ENCODE assay signal across 14 cellular contexts in the genomic region with DNA sequence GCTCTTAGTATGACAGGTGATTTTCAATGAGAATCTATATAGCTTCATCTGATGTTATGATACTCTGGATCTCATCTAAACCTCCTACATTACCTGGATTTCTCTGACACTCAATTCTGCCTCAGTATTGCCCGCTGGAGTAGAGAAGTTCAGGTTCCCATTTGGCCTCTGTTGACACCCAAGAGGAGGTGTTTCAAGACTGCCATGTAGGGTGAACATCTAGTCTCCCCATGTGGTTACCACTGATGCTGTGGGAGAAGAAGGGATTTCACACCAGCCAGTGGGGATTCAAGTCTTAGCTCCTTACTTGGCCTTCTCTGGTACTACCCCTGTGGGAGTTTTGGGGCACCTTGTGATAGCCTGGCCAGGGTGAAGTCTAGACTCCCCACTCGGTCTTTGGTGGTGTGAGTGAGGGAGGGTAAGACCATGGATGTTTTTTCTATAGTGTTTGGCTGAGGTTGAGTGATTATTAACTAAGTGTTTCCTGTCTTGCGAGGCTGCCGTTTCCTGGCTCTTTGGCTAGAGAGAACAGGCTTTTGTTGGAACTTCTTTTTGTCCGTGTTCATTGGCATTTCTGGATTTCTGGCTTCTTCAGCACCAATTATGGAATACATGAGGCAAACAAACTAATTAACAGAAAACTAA.
A peak's percentile ranks its signal among the peaks of the same experiment; 100 is the strongest.
DNase-seq lines count a peak whose midpoint lies in the region; ATAC-seq, FAIRE-seq and TF ChIP-seq lines count a peak whose summit lies in the region.
"Had no signal": no experiment of that assay in that cellular context is flagged by ENCODE, and none has a peak within 500 bp of the region (broad histone marks: within the 10 kb centered on the region; RNA-seq: fewer than 3 reads in every experiment).

No MANE protein-coding gene starts in this region.

- H3K4me3 ChIP-seq in GM12878 (no peak overlapping the region), gastroesophageal sphincter (no peak overlapping the region), SJCRH30 (no peak overlapping the region), uterus (no peak overlapping the region), ovary (no peak overlapping the region)
- H3K4me3 ChIP-seq: heart left ventricle had no signal

- peaks cover 43% of the 10 kb centered on the region for H3K4me1 Mint-ChIP-seq in Calu3 (ENCODE audit: low read depth, unreplicated experiment)

- TF ChIP-seq POLR2A in GM12878 (IDR thresholded peaks at IDR 0.05; ENCODE audit: low read depth, low read length): no peak
- TF ChIP-seq POLR2A in gastroesophageal sphincter (IDR thresholded peaks at IDR 0.05): no peak
- TF ChIP-seq POLR2A in uterus (IDR thresholded peaks at IDR 0.05): no peak
- TF ChIP-seq POLR2A in ovary (IDR thresholded peaks at IDR 0.05): no peak

- H3K9me3 ChIP-seq in GM12878 (replicated peaks; ENCODE audit: control insufficient read depth, insufficient read depth, low read length) (no peaks in the 10 kb centered on the region), gastroesophageal sphincter (no peaks in the 10 kb centered on the region), SJCRH30 (replicated peaks) (no peaks in the 10 kb centered on the region), uterus (no peaks in the 10 kb centered on the region), ovary (no peaks in the 10 kb centered on the region)
- H3K9me3 ChIP-seq: heart left ventricle had no signal

- no peak overlapping the region for H3K9ac ChIP-seq in GM12878 (ENCODE audit: control insufficient read depth, insufficient read depth, low read length)

- H3K36me3 ChIP-seq in GM12878 (ENCODE audit: control insufficient read depth in 2 of 2, insufficient read depth in 2 of 2, low read length in 1 of 2) (no peaks in the 10 kb centered on the region), gastroesophageal sphincter (no peaks in the 10 kb centered on the region), SJCRH30 (no peaks in the 10 kb centered on the region), uterus (no peaks in the 10 kb centered on the region), ovary (no peaks in the 10 kb centered on the region)
- H3K36me3 ChIP-seq: heart left ventricle had no signal

- no peaks in the 10 kb centered on the region for H3K79me2 ChIP-seq in GM12878 (ENCODE audit: control insufficient read depth, insufficient read depth, low read length)

- TF ChIP-seq RAD21 in GM12878 (IDR thresholded peaks at IDR 0.05; ENCODE audit: insufficient read depth, low read depth, low read length): no peak

- RAD21 ChIA-PET in GM12878 (lab: Charles Lee; ENCODE audit: unreplicated experiment): interaction anchor here (1.0 kb wide), 1 partner anchor 23 kb away, joined by 3 read pairs; no protein-coding TSS in a partner anchor

- peak overlapping the region; percentile 69 for H3K27ac Mint-ChIP-seq in Calu3 (ENCODE audit: unreplicated experiment)

- H4K20me1 ChIP-seq in GM12878 (ENCODE audit: control insufficient read depth, insufficient read depth): no peaks in the 10 kb centered on the region

- H3K36me3 Mint-ChIP-seq in Calu3 (ENCODE audit: insufficient read depth, unreplicated experiment): peaks cover 9% of the 10 kb centered on the region

- ATAC-seq in HG02840 (IDR thresholded peaks at IDR 0.05; ENCODE audit: low FRiP score, unreplicated experiment): peak; percentile 67
- ATAC-seq in GM12878: peak; percentile 76
- ATAC-seq in gastroesophageal sphincter: no peak
- ATAC-seq: heart left ventricle had no signal

- H3K27me3 ChIP-seq in GM12878 (replicated peaks in 1 of 2; ENCODE audit: control insufficient read depth in 2 of 2, insufficient read depth in 2 of 2, low read length in 1 of 2): no peaks in the 10 kb centered on the region
- H3K27me3 ChIP-seq in gastroesophageal sphincter: no peaks in the 10 kb centered on the region
- H3K27me3 ChIP-seq in SJCRH30: no peaks in the 10 kb centered on the region
- no peaks in the 10 kb centered on the region for H3K27me3 ChIP-seq in uterus
- H3K27me3 ChIP-seq in ovary: no peaks in the 10 kb centered on the region

- TF ChIP-seq CTCF in Calu3 (IDR thresholded peaks at IDR 0.05; ENCODE audit: unreplicated experiment) (no peak), GM12878 (IDR thresholded peaks at IDR 0.05 in 2 of 3, conservative IDR thresholded peaks at IDR 0.05 in 1 of 3; ENCODE audit: control insufficient read depth in 2 of 3, extremely low read depth in 1 of 3, insufficient read depth in 1 of 3, low read depth in 3 of 3, low read length in 3 of 3) (no peak), gastroesophageal sphincter (IDR thresholded peaks at IDR 0.05) (no peak), uterus (IDR thresholded peaks at IDR 0.05) (no peak), ovary (IDR thresholded peaks at IDR 0.05) (no peak)

- POLR2A ChIA-PET in GM12878 (lab: Charles Lee): interaction anchor here (0.7 to 0.9 kb wide), 2 partner anchors 15 to 23 kb away, joined by 3 read pairs; no protein-coding TSS in a partner anchor

- BruUV-seq in Calu3 (replicated peaks; lab: Mats Ljungman, UMichigan) (no TSS peak), GM12878 (replicated peaks; lab: Mats Ljungman, UMichigan) (no TSS peak)

- H3K27me3 Mint-ChIP-seq in Calu3 (ENCODE audit: unreplicated experiment): no peaks in the 10 kb centered on the region

- no peaks in the 10 kb centered on the region for H3K9me3 Mint-ChIP-seq in Calu3 (ENCODE audit: low read depth, unreplicated experiment)

- in situ Hi-C loops in GM12878 (cut with MboI): no loop called here

- peak; percentile 100 for FAIRE-seq in GM19239 (lab: Jason Lieb, UNC)
- no peak for FAIRE-seq in GM12878 (lab: Jason Lieb, UNC)

- intact Hi-C loops in Calu3 (cut with micrococcal nuclease; ENCODE audit: unreplicated experiment): no loop called here
- intact Hi-C loops in GM12878 (cut with micrococcal nuclease; ENCODE audit: unreplicated experiment): no loop called here
- intact Hi-C loops in uterus (cut with DNase I; ENCODE audit: low total_unique reads): no loop called here
- intact Hi-C loops in ovary (cut with DNase I): no loop called here

- no peak for TF ChIP-seq EP300 in GM12878 (IDR thresholded peaks at IDR 0.05; ENCODE audit: borderline replicate concordance in 1 of 2, control insufficient read depth in 1 of 2, low read depth in 2 of 2, low read length in 2 of 2)
- TF ChIP-seq EP300 in gastroesophageal sphincter (IDR thresholded peaks at IDR 0.05): no peak
- TF ChIP-seq EP300 in ovary (IDR thresholded peaks at IDR 0.05): no peak

- no peak overlapping the region for H3K4me2 ChIP-seq in GM12878 (ENCODE audit: control insufficient read depth, insufficient read depth)

- 13% methylated on average over 5 of the region's 5 CpGs for WGBS in GM12878 (ENCODE audit: insufficient coverage, insufficient replicate concordance, low lambda C conversion rate, missing lambda C conversion rate)
- 54 to 74% methylated on average over 3 to 5 of the region's 5 CpGs for WGBS in gastroesophageal sphincter (ENCODE audit: low coverage in 1 of 2), 2 donors
- WGBS in ovary, 3 donors: 76 to 86% (median 84%) methylated on average over 5 of the region's 5 CpGs

- no peak overlapping the region for H3K27ac ChIP-seq in GM12878 (ENCODE audit: control insufficient read depth, insufficient read depth)
- H3K27ac ChIP-seq in gastroesophageal sphincter: no peak overlapping the region
- no peak overlapping the region for H3K27ac ChIP-seq in SJCRH30
- no peak overlapping the region for H3K27ac ChIP-seq in uterus
- no peak overlapping the region for H3K27ac ChIP-seq in ovary

- no peak for DNase-seq in Calu3
- DNase-seq in GM19239 (ENCODE audit: insufficient read length, low spot score): peak; percentile 46
- no peak for DNase-seq in GM12878 (ENCODE audit: low read depth, low spot score)
- no peak for DNase-seq in SJCRH30
- DNase-seq in uterus: no peak
- DNase-seq in ovary: no peak
- DNase-seq: DMS153, heart left ventricle, mammary epithelial cell, NCI-H446, retina, Right ventricle myocardium superior had no signal

- no peak overlapping the region for H2AFZ ChIP-seq in GM12878 (ENCODE audit: control insufficient read depth, low read depth, low read length)

- H3K4me1 ChIP-seq in GM12878 (ENCODE audit: control insufficient read depth, insufficient read depth, low read length) (peaks cover 4% of the 10 kb centered on the region), gastroesophageal sphincter (peaks cover 0 to 10% (median 0%) of the 10 kb centered on the region in 3 donors), SJCRH30 (peaks cover 5% of the 10 kb centered on the region; the same call in 1 of the 2 replicates), uterus (no peaks in the 10 kb centered on the region), ovary (ENCODE audit: insufficient read depth) (no peaks in the 10 kb centered on the region)

- H3K4me3 Mint-ChIP-seq in Calu3 (ENCODE audit: low read depth, unreplicated experiment): no peak overlapping the region

- SMC1A ChIA-PET in GM12878 (lab: Charles Lee; ENCODE audit: uncharacterized antibody, unreplicated experiment): interaction anchor here (0.9 to 4.7 kb wide), 6 partner anchors 9 to 36 kb away, joined by 3 to 22 read pairs (median 6); no protein-coding TSS in a partner anchor

- CTCF ChIA-PET in Calu3 (lab: Charles Lee) (interaction anchor here (1.3 kb wide), 1 partner anchor 13 kb away, joined by 4 read pairs; no protein-coding TSS in a partner anchor), GM12878 (lab: Yijun Ruan, JAX) (no interaction called here)

TF ChIP-seq in GM12878, 131 proteins besides CTCF, POLR2A, EP300 and RAD21 (continues in another document):
- peak; percentile 30 for TF ChIP-seq IKZF1 (conservative IDR thresholded peaks at IDR 0.05)
